Comparison of ENCODE assay signal across 34 cellular contexts in genomic region chr9:74795081-74795480, GRCh38.
"Had no signal": no experiment of that assay in that cellular context is flagged by ENCODE, and none has a peak within 500 bp of the region (broad histone marks: within the 10 kb centered on the region; RNA-seq: fewer than 3 reads in every experiment).

No MANE protein-coding gene starts in this region.

- FAIRE-seq: astrocyte, bronchial epithelial cell had no signal

- H3K4me1 ChIP-seq: adrenal gland, ascending aorta, body of pancreas, breast epithelium had no signal

- H3K27ac ChIP-seq: adrenal gland, ascending aorta, body of pancreas, brain microvascular endothelial cell, breast epithelium, cardiac muscle cell had no signal

- ATAC-seq: activated naive CD4-positive, alpha-beta T cell treated with anti-CD3 and anti-CD28 coated beads, Interleukin-2, amount 50 U/mL, for 72 hours; activated naive CD8-positive, alpha-beta T cell treated with anti-CD3 and anti-CD28 coated beads, Interleukin-2, amount 50 U/mL, for 24 hours; activated T-cell treated with anti-CD3 and anti-CD28 coated beads, Interleukin-2, amount 50 U/mL, for 4 hours; activated T-cell treated with anti-CD3 and anti-CD28 coated beads, Interleukin-2, amount 50 U/mL, for 72 hours; activated T-helper 17 cell treated with anti-CD3 and anti-CD28 coated beads, Interleukin-2, amount 50 U/mL, for 72 hours; body of pancreas had no signal

- H3K36me3 ChIP-seq: adrenal gland, ascending aorta, brain microvascular endothelial cell, breast epithelium, cardiac muscle cell had no signal

- H3K27me3 ChIP-seq: adrenal gland, ascending aorta, body of pancreas, brain microvascular endothelial cell, breast epithelium, cardiac muscle cell had no signal

- H3K4me3 ChIP-seq: adrenal gland, ascending aorta, body of pancreas, breast epithelium, cardiac muscle cell had no signal

- DNase-seq: activated effector memory CD4-positive, alpha-beta T cell treated with anti-CD3 and anti-CD28 coated beads, Interleukin-2, amount 50 U/mL, for 16 hours; activated effector memory CD4-positive, alpha-beta T cell treated with Interleukin-2 at 50 U/mL for 16 hours; activated gamma-delta T cell; activated gamma-delta T cell treated with Interleukin-2 at 50 U/mL for 16 hours; activated naive CD4-positive, alpha-beta T cell; activated naive CD4-positive, alpha-beta T cell treated with anti-CD3 and anti-CD28 coated beads for 36 hours; activated naive CD4-positive, alpha-beta T cell treated with anti-CD3 and anti-CD28 coated beads, Interleukin-2, amount 10 ng/mL, durations not matched to agents 7 days and 5 days; activated naive CD4-positive, alpha-beta T cell treated with anti-CD3 and anti-CD28 coated beads, Interleukin-2, amount 50 U/mL, for 16 hours; activated naive CD4-positive, alpha-beta T cell treated with Interleukin-2 at 50 U/mL for 16 hours; activated naive CD8-positive, alpha-beta T cell treated with anti-CD3 and anti-CD28 coated beads for 36 hours; activated naive CD8-positive, alpha-beta T cell treated with anti-CD3 and anti-CD28 coated beads, Interleukin-2, amount 10 ng/mL, durations not matched to agents 7 days and 5 days; activated naive CD8-positive, alpha-beta T cell treated with anti-CD3 and anti-CD28 coated beads, Interleukin-2, amount 50 U/mL, for 24 hours; activated T-cell treated with anti-CD3 and anti-CD28 coated beads, Interleukin-2, amount 50 U/mL, for 1 hour; activated T-cell treated with anti-CD3 and anti-CD28 coated beads, Interleukin-2, amount 50 U/mL, for 24 hours; activated T-cell treated with anti-CD3 and anti-CD28 coated beads, Interleukin-2, amount 50 U/mL, for 4 hours; activated T-cell treated with anti-CD3 and anti-CD28 coated beads, Interleukin-2, amount 50 U/mL, for 48 hours; activated T-cell treated with anti-CD3 and anti-CD28 coated beads, Interleukin-2, amount 50 U/mL, for 72 hours; adrenal gland; amniotic stem cell; amygdala; anterior cingulate cortex; aorta; body of pancreas; brain microvascular endothelial cell; caudate nucleus; central memory CD4-positive, alpha-beta T cell; cerebellar nuclear complex had no signal

- H3K9me3 ChIP-seq: adrenal gland, ascending aorta, body of pancreas, breast epithelium had no signal
